14 cellular contexts compared by ENCODE assay signal in genomic region chr6:30875244-30876038, GRCh38. TPM values are rescaled to one million over a fixed set of nuclear protein-coding genes. Genes with fewer than 3 reads are reported as not detected.
A peak's percentile ranks its signal among the peaks of the same experiment; 100 is the strongest.
DNase-seq lines count a peak whose midpoint lies in the region; ATAC-seq, FAIRE-seq and TF ChIP-seq lines count a peak whose summit lies in the region.
"Had no signal": no experiment of that assay in that cellular context is flagged by ENCODE, and none has a peak within 500 bp of the region (broad histone marks: within the 10 kb centered on the region; RNA-seq: fewer than 3 reads in every experiment).

No MANE protein-coding gene starts in this region.

- DNase-seq in H7 (peak; percentile 14), NCI-H524 treated with DMSO at 0.1 percent for 48 hours (lab: John Stamatoyannopoulos, UW) (peak; percentile 57), osteoblast (ENCODE audit: insufficient read length, low spot score, missing footprints) (peak; percentile 10), stomach (no peak), GM12892 (ENCODE audit: insufficient read length) (no peak), left ventricle myocardium superior (no peak), tibial artery (no peak)
- DNase-seq: spleen; stimulated activated CD8-positive, alpha-beta memory T cell treated with anti-CD3 and anti-CD28 coated beads, Interleukin-4, amount 100 ng/mL, for 48 hours had no signal

- H3K4me3 ChIP-seq in H7 (ENCODE audit: insufficient read depth, low read depth, low read length): no peak overlapping the region
- H3K4me3 ChIP-seq in osteoblast (ENCODE audit: insufficient read depth, low read length): no peak overlapping the region
- H3K4me3 ChIP-seq in stomach: no peak overlapping the region
- H3K4me3 ChIP-seq in tibial artery: no peak overlapping the region
- H3K4me3 ChIP-seq: spleen had no signal

- H3K27me3 ChIP-seq in H7 (ENCODE audit: control insufficient read depth, insufficient read depth, low read length) (no peaks in the 10 kb centered on the region), osteoblast (ENCODE audit: insufficient read depth, low read length) (no peaks in the 10 kb centered on the region), stomach (no peaks in the 10 kb centered on the region), tibial artery (no peaks in the 10 kb centered on the region)
- H3K27me3 ChIP-seq: spleen had no signal

- TF ChIP-seq EP300 in stomach (IDR thresholded peaks at IDR 0.05): no peak

- no peak for FAIRE-seq in GM12892 (lab: Jason Lieb, UNC)
- FAIRE-seq: colon, D721Med had no signal

- H4K20me1 ChIP-seq in osteoblast (ENCODE audit: insufficient read depth, low read length): no peaks in the 10 kb centered on the region

- peak overlapping the region; percentile 39 for H2AFZ ChIP-seq in osteoblast (ENCODE audit: low read length)

- H3K79me2 ChIP-seq in osteoblast (ENCODE audit: insufficient read depth, low read length): no peaks in the 10 kb centered on the region

- whole genome bisulfite sequencing in stomach, 5 donors: 73 to 78% (median 76%) methylated on average over 18 of the region's 18 CpGs

- TF ChIP-seq POLR2A in stomach (IDR thresholded peaks at IDR 0.05): no peak
- no peak for TF ChIP-seq POLR2A in GM12892 (IDR thresholded peaks at IDR 0.05; ENCODE audit: low read depth, low read length)

- H3K27ac ChIP-seq in cingulate gyrus (ENCODE audit: low read depth, low read length) (peak overlapping the region; percentile 39), osteoblast (ENCODE audit: low read depth, low read length) (peak overlapping the region; percentile 6), stomach (peak overlapping the region in 2 of 5 donors; percentile 8 to 85), tibial artery (no peak overlapping the region)
- H3K27ac ChIP-seq: KMS-11 had no signal

- ATAC-seq in left ventricle myocardium superior: no peak

- intact Hi-C loops in stomach (cut with DNase I; ENCODE audit: low total_unique reads) (no loop called here), left ventricle myocardium superior (cut with micrococcal nuclease) (no loop called here), tibial artery (cut with DNase I; ENCODE audit: low total_unique reads) (loop anchor here (5.0 kb wide), 1 partner anchor 193 kb away; no protein-coding TSS in a partner anchor)

- TF ChIP-seq CTCF in osteoblast (IDR thresholded peaks at IDR 0.05; ENCODE audit: extremely low read depth, low read depth, low read length): no peak
- TF ChIP-seq CTCF in stomach (IDR thresholded peaks at IDR 0.05): no peak
- TF ChIP-seq CTCF in tibial artery (IDR thresholded peaks at IDR 0.05): no peak

- H3K4me1 ChIP-seq in osteoblast (ENCODE audit: insufficient read depth, low read length) (peaks cover 18% of the 10 kb centered on the region), stomach (peaks cover 7 to 36% (median 22%) of the 10 kb centered on the region in 4 donors), tibial artery (peaks cover 0 to 21% (median 12%) of the 10 kb centered on the region in 4 donors)

- H3K36me3 ChIP-seq in H7 (replicated peaks; ENCODE audit: control insufficient read depth, insufficient read depth, low read length) (no peaks in the 10 kb centered on the region), osteoblast (ENCODE audit: insufficient read depth, low read length) (no peaks in the 10 kb centered on the region), stomach (no peaks in the 10 kb centered on the region), tibial artery (no peaks in the 10 kb centered on the region)
- H3K36me3 ChIP-seq: spleen had no signal

- H3K4me2 ChIP-seq in osteoblast (ENCODE audit: insufficient read depth, low read length): no peak overlapping the region
- H3K4me2 ChIP-seq: KMS-11 had no signal

- H3K9me3 ChIP-seq in osteoblast (ENCODE audit: low read depth, low read length): no peaks in the 10 kb centered on the region
- peaks cover 0 to 13% (median 2%) of the 10 kb centered on the region in 4 donors for H3K9me3 ChIP-seq in stomach
- no peaks in the 10 kb centered on the region for H3K9me3 ChIP-seq in tibial artery

RNA-seq across cellular contexts. Expression of gene DDR1, which starts 8.9 kb away (rescaled TPM):
- total RNA-seq in H7 (2014; rRNA removed; shearing (Covaris generic)): 117 and 127 TPM in 2 replicates
- total RNA-seq in osteoblast: 13.0 and 22.4 TPM in 2 replicates
- 100 to 1,000 TPM in 3 of 5 donors, 10 to 100 TPM in 2; 51.3 to 144 (median 109) TPM for total RNA-seq in stomach
- polyA plus RNA-seq in stomach: 10 to 100 TPM; 17.6 to 88.7 (median 49.4) TPM
- 7.2 TPM for polyA plus RNA-seq in GM12892 (2012; ENCODE audit: missing spikeins)
- 25.7 TPM for total RNA-seq in left ventricle myocardium superior

RNA-seq across cellular contexts. Expression of gene GTF2H4, which starts 32.6 kb away (rescaled TPM):
- 30.5 and 30.9 TPM in 2 replicates for total RNA-seq in H7 (2014; rRNA removed; shearing (Covaris generic))
- total RNA-seq in osteoblast: 8.8 and 10.9 TPM in 2 replicates
- 10 to 100 TPM in 2 of 5 donors, 1 to 10 TPM in 3; 3.9 to 67.4 (median 8.1) TPM for total RNA-seq in stomach
- 10 to 100 TPM; 15.3 to 29.6 (median 17.6) TPM for polyA plus RNA-seq in stomach
- polyA plus RNA-seq in GM12892 (2012; ENCODE audit: missing spikeins): 20.5 TPM
- 21.4 TPM for total RNA-seq in left ventricle myocardium superior

RNA-seq across cellular contexts. Expression of gene VARS2, which starts 38.6 kb away (rescaled TPM):
- 54.4 and 60.5 TPM in 2 replicates for total RNA-seq in H7 (2014; rRNA removed; shearing (Covaris generic))
- total RNA-seq in osteoblast: 14.5 and 15.6 TPM in 2 replicates
- 10 to 100 TPM in 4 of 5 donors, 1 to 10 TPM in 1; 1.2 to 61.6 (median 22.7) TPM for total RNA-seq in stomach
- polyA plus RNA-seq in stomach: 10 to 100 TPM; 17.9 to 21.8 (median 18.5) TPM
- polyA plus RNA-seq in GM12892 (2012; ENCODE audit: missing spikeins): 26.5 TPM
- 18.2 TPM for total RNA-seq in left ventricle myocardium superior

RNA-seq across cellular contexts. Expression of gene SFTA2, which starts 56.5 kb away (rescaled TPM):
- total RNA-seq in H7 (2014; rRNA removed; shearing (Covaris generic)): not detected in 2 replicates
- not detected in 2 replicates for total RNA-seq in osteoblast
- total RNA-seq in stomach: 10 to 100 TPM in 1 of 5 donors, 1 to 10 TPM in 1, not detected in 3; 2.8 to 15.2 TPM
- 10 to 100 TPM; 10.2 to 94.7 (median 44.1) TPM for polyA plus RNA-seq in stomach
- not detected for polyA plus RNA-seq in GM12892 (2012; ENCODE audit: missing spikeins)
- total RNA-seq in left ventricle myocardium superior: not detected
- total RNA-seq: activated T-helper 2 cell treated with anti-CD3 and anti-CD28 coated beads, Interferon-gamma antibody, Interleukin-2, Interleukin-4, amounts not matched to agents 10 μg/mL and 5 μg/mL and 100 μg/mL, durations not matched to agents 14 hours and 24 hours and 36 hours had no signal

Comparison
In these comparisons a context has a peak if more than half of its experiments do, and no peak if none do; other contexts are left out.
1. DNase-seq: peak in H7 (single experiment), NCI-H524 treated with DMSO at 0.1 percent for 48 hours (single experiment) and osteoblast (single experiment); none in stomach (single experiment), GM12892 (single experiment), left ventricle myocardium superior (single experiment) and tibial artery (0 of 2).
2. H3K27ac ChIP-seq: peak in cingulate gyrus (single experiment) and osteoblast (single experiment); none in tibial artery (0 of 2).